24 cellular contexts compared by ENCODE assay signal in genomic region chr12:7497661-7498060, GRCh38. TPM values are rescaled to one million over a fixed set of nuclear protein-coding genes. Genes with fewer than 3 reads are reported as not detected.
DNase-seq lines count a peak whose midpoint lies in the region; ATAC-seq and TF ChIP-seq lines count a peak whose summit lies in the region.
"Had no signal": no experiment of that assay in that cellular context is flagged by ENCODE, and none has a peak within 500 bp of the region (broad histone marks: within the 10 kb centered on the region; RNA-seq: fewer than 3 reads in every experiment).

No MANE protein-coding gene starts in this region.

- intact Hi-C loops in mucosa of descending colon (cut with DNase I, micrococcal nuclease), result no loop called here

- ATAC-seq in HG03432 (IDR thresholded peaks at IDR 0.05; ENCODE audit: unreplicated experiment) (no peak), GM19467 (IDR thresholded peaks at IDR 0.05; ENCODE audit: unreplicated experiment) (no peak), mucosa of descending colon (no peak)
- ATAC-seq: esophagus mucosa, lower lobe of right lung, PC-3 had no signal

- H3K36me3 ChIP-seq in SJSA1 (no peaks in the 10 kb centered on the region), mucosa of descending colon (ENCODE audit: low read depth) (no peaks in the 10 kb centered on the region)
- H3K36me3 ChIP-seq: WERI-Rb-1 had no signal

- no peaks in the 10 kb centered on the region for H3K27me3 ChIP-seq in SJSA1 (replicated peaks)

- H3K4me3 ChIP-seq in SJSA1 (no peak overlapping the region), mucosa of descending colon (no peak overlapping the region)

- H3K27ac ChIP-seq in SJSA1, result peak overlapping the region; percentile 85
- H3K27ac ChIP-seq: lower lobe of right lung, WERI-Rb-1 had no signal

- H3K9me3 ChIP-seq in SJSA1 (replicated peaks), result no peaks in the 10 kb centered on the region
- no peaks in the 10 kb centered on the region for H3K9me3 ChIP-seq in mucosa of descending colon
- H3K9me3 ChIP-seq: lower lobe of right lung had no signal

- no peak for TF ChIP-seq CTCF in mucosa of descending colon (IDR thresholded peaks at IDR 0.05)

- H3K4me1 ChIP-seq in SJSA1 (replicated peaks) (peaks cover 32% of the 10 kb centered on the region), mucosa of descending colon (ENCODE audit: low read depth) (no peaks in the 10 kb centered on the region)
- H3K4me1 ChIP-seq: lower lobe of right lung had no signal

- peak; percentile 65 for DNase-seq in GM03348 (ENCODE audit: low spot score)
- DNase-seq in SJSA1 (ENCODE audit: low read depth in 1 of 2, low spot score in 2 of 2), result peak in 1 of 2 experiments; percentile 78
- DNase-seq in fibroblast of peridontal ligament (ENCODE audit: extremely low read depth), result peak; percentile 18
- DNase-seq in renal cortical epithelial cell (ENCODE audit: low read depth), result peak; percentile 37
- DNase-seq in NCI-H774 (lab: John Stamatoyannopoulos, UW), result no peak
- DNase-seq in mucosa of descending colon, result no peak
- DNase-seq: activated CD4-positive, alpha-beta memory T cell treated with anti-CD3 and anti-CD28 coated beads for 36 hours; activated gamma-delta T cell treated with Interleukin-2 at 50 U/mL for 16 hours; activated T-cell treated with anti-CD3 and anti-CD28 coated beads for 4 hours; amniotic stem cell; caudate nucleus; effector CD4-positive, alpha-beta T cell; KBM-7; lower lobe of right lung; NCI-H187; NCI-H226; PC-3; retina; SIG-M5; T-helper 2 cell; WERI-Rb-1 had no signal

RNA-seq across cellular contexts. Expression of gene CD163, which starts 5.9 kb away (rescaled TPM):
- total RNA-seq in SJSA1 (2014; rRNA removed; shearing (Covaris generic)), result 0.05 TPM in 1 of 2 replicates, not detected in the other
- not detected in 2 replicates for total RNA-seq in renal cortical epithelial cell
- total RNA-seq in mucosa of descending colon, result 100 to 1,000 TPM in 2 of 3 donors, 1 to 10 TPM in 1; 7.6 to 168 (median 153) TPM
- total RNA-seq: activated CD4-positive, alpha-beta memory T cell treated with anti-CD3 and anti-CD28 coated beads for 36 hours; PC-3 had no signal

RNA-seq across cellular contexts. Expression of gene CD163L1, which starts 53.7 kb away (rescaled TPM):
- 0.56 and 2.9 TPM in 2 replicates for total RNA-seq in SJSA1 (2014; rRNA removed; shearing (Covaris generic))
- 0.10 TPM in 1 of 2 replicates, not detected in the other for total RNA-seq in renal cortical epithelial cell
- total RNA-seq in mucosa of descending colon, result 10 to 100 TPM in 2 of 3 donors, 1 to 10 TPM in 1; 9.5 to 33.5 (median 12.6) TPM
- total RNA-seq: activated CD4-positive, alpha-beta memory T cell treated with anti-CD3 and anti-CD28 coated beads for 36 hours had no signal

Comparison
In these comparisons a context has a peak if more than half of its experiments do, and no peak if none do; other contexts are left out.
1. DNase-seq: peak in GM03348 (single experiment), fibroblast of peridontal ligament (single experiment) and renal cortical epithelial cell (single experiment); none in NCI-H774 (single experiment) and mucosa of descending colon (0 of 3).